8 cellular contexts compared by ENCODE assay signal in genomic region chr17:7484067-7484963, GRCh38. TPM values are rescaled to one million over a fixed set of nuclear protein-coding genes. Genes with fewer than 3 reads are reported as not detected.
A peak's percentile ranks its signal among the peaks of the same experiment; 100 is the strongest.
DNase-seq lines count a peak whose midpoint lies in the region; TF ChIP-seq lines count a peak whose summit lies in the region.

Gene POLR2A (plus strand): TSS chr17:7484366.

- H2BK5ac ChIP-seq in H9 (ENCODE audit: insufficient read length, low read length) = peak within 1 kb of the TSS; percentile 91

- TF ChIP-seq RAD21 in neural cell (conservative IDR thresholded peaks at IDR 0.05) = no peak

- peak within 1 kb of the TSS; percentile 99; the same call in 1 of the 2 replicates for H3K14ac ChIP-seq in H9 (ENCODE audit: insufficient read depth, low read length)

- H4K91ac ChIP-seq in H9 (ENCODE audit: insufficient read length, low read depth, low read length) = no peak within 1 kb of the TSS

- peak within 1 kb of the TSS; percentile 87 for H3K56ac ChIP-seq in H9 (ENCODE audit: insufficient read length, low read depth, low read length)

- DNase-seq in ELR (ENCODE audit: low read depth) (peak; percentile 98), H9 (peak; percentile 98), MG63 (peak; percentile 94), SHP77 treated with DMSO at 0.1 percent for 48 hours (lab: John Stamatoyannopoulos, UW) (peak; percentile 97), activated gamma-delta T cell (lab: John Stamatoyannopoulos, UW) (peak; percentile 95), fibroblast of the conjunctiva (ENCODE audit: low read depth) (peak; percentile 99), stomach (peak; percentile 98)

- no peak within 1 kb of the TSS for H2BK20ac ChIP-seq in H9 (ENCODE audit: low read depth, low read length, poor library complexity, severe bottlenecking)

- no peaks in the 10 kb centered on the region; the same call in 1 of the 2 replicates for H3K4me1 ChIP-seq in H9 (ENCODE audit: insufficient read depth, low read length)
- H3K4me1 ChIP-seq in stomach = peaks cover 25 to 79% (median 68%) of the 10 kb centered on the region in 4 donors

- H3K18ac ChIP-seq in H9 (ENCODE audit: insufficient read length, low read depth, low read length) = peak within 1 kb of the TSS; percentile 99

- H3K27me3 Mint-ChIP-seq in H9 (ENCODE audit: low read depth) = no peaks in the 10 kb centered on the region

- no peaks in the 10 kb centered on the region for H3K9me3 Mint-ChIP-seq in H9

- H3K23me2 ChIP-seq in H9 (ENCODE audit: insufficient read length, low read depth, low read length, poor library complexity, severe bottlenecking) = peaks cover 17% of the 10 kb centered on the region

- TF ChIP-seq EP300 in neural cell (conservative IDR thresholded peaks at IDR 0.05; ENCODE audit: poor library complexity, severe bottlenecking) = peak; percentile 70
- TF ChIP-seq EP300 in stomach (IDR thresholded peaks at IDR 0.05) = no peak

- H3K9me2 ChIP-seq in neural cell (ENCODE audit: insufficient read depth, low read length) = no peaks in the 10 kb centered on the region

- WGBS in H9 (ENCODE audit: extremely low coverage, insufficient read length, low lambda C conversion rate) = no CpG with 5 or more reads among the region's 68 CpGs
- 0 to 1% (median 0%) methylated on average over 55 to 68 of the region's 68 CpGs for WGBS in stomach, 5 donors

- H3K36me3 Mint-ChIP-seq in H9 (ENCODE audit: insufficient read depth in 1 of 3, low read depth in 3 of 3) = peaks cover 13 to 27% (median 19%) of the 10 kb centered on the region in 3 experiments; a peak in 6 of 7 replicates

- H2AFZ ChIP-seq in H9 (ENCODE audit: low read length) (peak within 1 kb of the TSS; percentile 99), neural cell (ENCODE audit: low read depth, low read length) (peak within 1 kb of the TSS; percentile 91)

- peak in 3 of 4 donors; percentile 96 to 100 (median 100) for TF ChIP-seq POLR2A in stomach (IDR thresholded peaks at IDR 0.05)

- H3T11ph ChIP-seq in H9 (ENCODE audit: low read length) = peak within 1 kb of the TSS; percentile 93

- intact Hi-C loops in stomach (cut with DNase I; ENCODE audit: low total_unique reads) = no loop called here

- peak within 1 kb of the TSS; percentile 97 for H2BK12ac ChIP-seq in H9 (ENCODE audit: insufficient read length, low read depth, low read length)

- H3K27ac ChIP-seq in H9 (ENCODE audit: insufficient read length, low read depth, low read length) (peak within 1 kb of the TSS; percentile 90), neural cell (ENCODE audit: low read length) (peak within 1 kb of the TSS; percentile 100), stomach (peak within 1 kb of the TSS; percentile 94 to 100 (median 99))

- H3K36me3 ChIP-seq in MG63 = peaks cover 4% of the 10 kb centered on the region
- no peaks in the 10 kb centered on the region for H3K36me3 ChIP-seq in neural cell (ENCODE audit: insufficient read depth, low read length)
- H3K36me3 ChIP-seq in stomach = peaks cover 0 to 8% (median 0%) of the 10 kb centered on the region in 4 donors

- peak within 1 kb of the TSS; percentile 100 for H2BK120ac ChIP-seq in H9 (ENCODE audit: low read depth, low read length, poor library complexity, severe bottlenecking)

- no peak within 1 kb of the TSS; the same call in 1 of the 2 replicates for H3K4ac ChIP-seq in H9 (ENCODE audit: low read depth, low read length)

- peaks cover 50 to 66% of the 10 kb centered on the region in 2 experiments for H3K4me1 Mint-ChIP-seq in H9

- H3K4me3 ChIP-seq in MG63 = peak within 1 kb of the TSS; percentile 91
- H3K4me3 ChIP-seq in neural cell (ENCODE audit: low read length) = peak within 1 kb of the TSS; percentile 96
- peak within 1 kb of the TSS; percentile 55 to 71 (median 60) for H3K4me3 ChIP-seq in stomach

- no peaks in the 10 kb centered on the region for H4K20me1 ChIP-seq in H9 (ENCODE audit: control insufficient read depth, insufficient read depth, insufficient read length)
- no peaks in the 10 kb centered on the region for H4K20me1 ChIP-seq in neural cell (ENCODE audit: insufficient read depth)

- H3K4me3 Mint-ChIP-seq in H9 = peak within 1 kb of the TSS; percentile 91 to 96

- no peak within 1 kb of the TSS for H2AK5ac ChIP-seq in H9 (ENCODE audit: insufficient read length, low read length)

- H2BK15ac ChIP-seq in H9 (ENCODE audit: low read depth, low read length) = no peak within 1 kb of the TSS

- H3K4me2 ChIP-seq in H9 (ENCODE audit: insufficient read depth, insufficient read length, low read length) = peak within 1 kb of the TSS; percentile 81
- H3K4me2 ChIP-seq in neural cell (ENCODE audit: low read length) = peak within 1 kb of the TSS; percentile 98

- H3K79me2 ChIP-seq in H9 (ENCODE audit: insufficient read depth, low read length) = peaks cover 28% of the 10 kb centered on the region
- peaks cover 55% of the 10 kb centered on the region for H3K79me2 ChIP-seq in neural cell (replicated peaks; ENCODE audit: insufficient read depth, low read length)

- H3K27me3 ChIP-seq in H9 (ENCODE audit: insufficient read depth, low read length) (no peaks in the 10 kb centered on the region), MG63 (no peaks in the 10 kb centered on the region), neural cell (ENCODE audit: insufficient read depth, low read depth, low read length) (no peaks in the 10 kb centered on the region), stomach (no peaks in the 10 kb centered on the region)

- H4K8ac ChIP-seq in H9 (replicated peaks; ENCODE audit: insufficient read length, low read depth, low read length) = no peak within 1 kb of the TSS

- peak within 1 kb of the TSS; percentile 99 to 100 (median 99) for H3K27ac Mint-ChIP-seq in H9

- H3K9me3 ChIP-seq in H9 (ENCODE audit: control insufficient read depth, low read depth, low read length) (no peaks in the 10 kb centered on the region), MG63 (no peaks in the 10 kb centered on the region), neural cell (ENCODE audit: low read length) (no peaks in the 10 kb centered on the region), stomach (no peaks in the 10 kb centered on the region)

- no peak within 1 kb of the TSS for H3K23ac ChIP-seq in H9 (ENCODE audit: insufficient read length, low read depth, low read length)

- H3K79me1 ChIP-seq in H9 (ENCODE audit: insufficient read depth, low read depth, low read length, poor library complexity, severe bottlenecking) = peaks cover 6% of the 10 kb centered on the region

- H4K5ac ChIP-seq in H9 (ENCODE audit: insufficient read length, low read depth, low read length) = no peak within 1 kb of the TSS

- TF ChIP-seq CTCF in H9 (conservative IDR thresholded peaks at IDR 0.05) = 0 out of 3 replicates have a peak, but pooled peaks have one; percentile 9
- TF ChIP-seq CTCF in neural cell (IDR thresholded peaks at IDR 0.05; ENCODE audit: poor library complexity, severe bottlenecking) = peak; percentile 45
- TF ChIP-seq CTCF in stomach (IDR thresholded peaks at IDR 0.05) = peak in 1 of 7 experiments; percentile 5

- H3K9ac ChIP-seq in H9 (ENCODE audit: extremely low read depth, insufficient read length, low read length) = peak within 1 kb of the TSS; percentile 98
- peak within 1 kb of the TSS; percentile 98 for H3K9ac ChIP-seq in neural cell (ENCODE audit: low read length)

- H3F3A ChIP-seq in neural cell (ENCODE audit: insufficient read depth, low read length, poor library complexity, severe bottlenecking) = no peaks in the 10 kb centered on the region

TF ChIP-seq in neural cell, 6 proteins besides CTCF, POLR2A, EP300 and RAD21:
- TF ChIP-seq TAF1 (IDR thresholded peaks at IDR 0.05; ENCODE audit: low read depth) (peak; percentile 100), MXI1 (conservative IDR thresholded peaks at IDR 0.05; ENCODE audit: poor library complexity, severe bottlenecking) (no peak), EZH2 (IDR thresholded peaks at IDR 0.05; ENCODE audit: borderline replicate concordance, insufficient read depth, low read length, poor library complexity, severe bottlenecking) (no peak), SMC3 (conservative IDR thresholded peaks at IDR 0.05; ENCODE audit: poor library complexity) (peak; percentile 59), REST (IDR thresholded peaks at IDR 0.05; ENCODE audit: borderline replicate concordance) (peak; percentile 98), POLR2AphosphoS5 (IDR thresholded peaks at IDR 0.05) (peak; percentile 100)

RNA-seq across cellular contexts. Expression of gene POLR2A, which starts in this region (rescaled TPM):
- total RNA-seq in H9 (2021) (153 and 154 TPM in 2 replicates), stomach (100 to 1,000 TPM in 2 of 5 donors, 10 to 100 TPM in 3; 55.4 to 750 (median 85.2) TPM)
- 11.5 and 16.2 TPM in 2 replicates for total RNA-seq in MG63 (2014; rRNA removed; shearing (Covaris generic); ENCODE audit: low replicate concordance)
- polyA plus RNA-seq in neural cell (9.1 and 22.6 TPM in 2 replicates), stomach (10 to 100 TPM in 1 of 3 donors, 1 to 10 TPM in 2; 8.1 to 12.7 (median 10.0) TPM)
- 84.6 and 86.7 TPM in 2 replicates for polyA minus RNA-seq in neural cell

Comparison
In these comparisons a context has a peak if more than half of its experiments do, and no peak if none do; other contexts are left out.
1. Peak in every context shown above with its lines: DNase-seq, H3K4me3 ChIP-seq and H3K27ac ChIP-seq.